9 cellular contexts compared by ENCODE assay signal in genomic region chr1:182786223-182787001, GRCh38. TPM values are rescaled to one million over a fixed set of nuclear protein-coding genes. Genes with fewer than 3 reads are reported as not detected.
DNase-seq lines count a peak whose midpoint lies in the region; ATAC-seq and TF ChIP-seq lines count a peak whose summit lies in the region.
"Had no signal": no experiment of that assay in that cellular context is flagged by ENCODE, and none has a peak within 500 bp of the region (broad histone marks: within the 10 kb centered on the region; RNA-seq: fewer than 3 reads in every experiment).

No MANE protein-coding gene starts in this region.

- peaks cover 4% of the 10 kb centered on the region for H3K27me3 Mint-ChIP-seq in activated CD4-positive, alpha-beta T cell treated with anti-CD3 and anti-CD28 coated beads for 36 hours
- peaks cover 4% of the 10 kb centered on the region for H3K27me3 Mint-ChIP-seq in endothelial cell (ENCODE audit: unreplicated experiment)
- H3K27me3 Mint-ChIP-seq: central memory CD8-positive, alpha-beta T cell had no signal

- intact Hi-C loops in activated CD4-positive, alpha-beta T cell treated with anti-CD3 and anti-CD28 coated beads for 36 hours (cut with DNase I, micrococcal nuclease) = loop anchor here in 1 of 2 experiments (1.0 kb wide), 1 partner anchor 340 kb away; no protein-coding TSS in a partner anchor

- POLR2A ChIA-PET in activated CD4-positive, alpha-beta T cell treated with anti-CD3 and anti-CD28 coated beads for 36 hours (lab: Charles Lee) = no interaction called here

- ATAC-seq in activated CD4-positive, alpha-beta T cell treated with anti-CD3 and anti-CD28 coated beads for 36 hours = peak; percentile 20
- no peak for ATAC-seq in GM21367 (IDR thresholded peaks at IDR 0.05; ENCODE audit: unreplicated experiment)

- H3K36me3 Mint-ChIP-seq in activated CD4-positive, alpha-beta T cell treated with anti-CD3 and anti-CD28 coated beads for 36 hours (ENCODE audit: low read depth) = no peaks in the 10 kb centered on the region
- no peaks in the 10 kb centered on the region for H3K36me3 Mint-ChIP-seq in endothelial cell (ENCODE audit: low read depth, unreplicated experiment)

- DNase-seq in activated gamma-delta T cell treated with Interleukin-2 at 50 U/mL for 16 hours = peak; percentile 8
- no peak for DNase-seq in activated gamma-delta T cell (lab: John Stamatoyannopoulos, UW)
- peak; percentile 6 for DNase-seq in NCI-H226
- DNase-seq in activated CD4-positive, alpha-beta T cell treated with anti-CD3 and anti-CD28 coated beads for 36 hours = peak; percentile 74
- DNase-seq in endothelial cell (ENCODE audit: low spot score) = peak; percentile 79
- DNase-seq in mucosa of gallbladder (ENCODE audit: low spot score) = peak; percentile 30
- no peak for DNase-seq in tibial nerve (ENCODE audit: low spot score in 2 of 2)

- TF ChIP-seq POLR2A in tibial nerve (IDR thresholded peaks at IDR 0.05) = no peak

- H3K36me3 ChIP-seq in tibial nerve = no peaks in the 10 kb centered on the region

- H3K4me1 ChIP-seq in tibial nerve = peaks cover 0 to 17% (median 3%) of the 10 kb centered on the region in 4 donors

- CTCF ChIA-PET in activated CD4-positive, alpha-beta T cell treated with anti-CD3 and anti-CD28 coated beads for 36 hours (lab: Charles Lee) = interaction anchor here (0.6 to 14.1 kb wide), 11 partner anchors 16 to 839 kb away, joined by 3 to 772 read pairs (median 4); partner anchors contain the start of genes RGS16 and RNASEL

- H3K27me3 ChIP-seq in tibial nerve = no peaks in the 10 kb centered on the region

- H3K27ac ChIP-seq in tibial nerve = no peak overlapping the region

- H3K4me3 ChIP-seq in tibial nerve = no peak overlapping the region

- no peak overlapping the region for H3K27ac Mint-ChIP-seq in activated CD4-positive, alpha-beta T cell treated with anti-CD3 and anti-CD28 coated beads for 36 hours
- no peak overlapping the region for H3K27ac Mint-ChIP-seq in endothelial cell (ENCODE audit: unreplicated experiment)

- no peak for TF ChIP-seq EP300 in tibial nerve (IDR thresholded peaks at IDR 0.05)

- no peaks in the 10 kb centered on the region for H3K9me3 ChIP-seq in tibial nerve

- no peak overlapping the region for H3K4me3 Mint-ChIP-seq in activated CD4-positive, alpha-beta T cell treated with anti-CD3 and anti-CD28 coated beads for 36 hours
- no peak overlapping the region for H3K4me3 Mint-ChIP-seq in endothelial cell (ENCODE audit: unreplicated experiment)
- H3K4me3 Mint-ChIP-seq: central memory CD8-positive, alpha-beta T cell had no signal

- no peaks in the 10 kb centered on the region for H3K9me3 Mint-ChIP-seq in activated CD4-positive, alpha-beta T cell treated with anti-CD3 and anti-CD28 coated beads for 36 hours (ENCODE audit: low read depth)
- H3K9me3 Mint-ChIP-seq in endothelial cell (ENCODE audit: unreplicated experiment) = no peaks in the 10 kb centered on the region
- H3K9me3 Mint-ChIP-seq: central memory CD8-positive, alpha-beta T cell had no signal

- TF ChIP-seq CTCF in endothelial cell (IDR thresholded peaks at IDR 0.05; ENCODE audit: unreplicated experiment) (peak; percentile 64), tibial nerve (IDR thresholded peaks at IDR 0.05) (peak; percentile 49 to 65 (median 60))

- H3K4me1 Mint-ChIP-seq in activated CD4-positive, alpha-beta T cell treated with anti-CD3 and anti-CD28 coated beads for 36 hours = peaks cover 14% of the 10 kb centered on the region
- H3K4me1 Mint-ChIP-seq in endothelial cell (ENCODE audit: unreplicated experiment) = peaks cover 18% of the 10 kb centered on the region

- WGBS in tibial nerve, 2 donors = 60 to 65% methylated on average over 6 of the region's 6 CpGs

RNA-seq across cellular contexts. Expression of gene NPL, which starts 3.2 kb away (rescaled TPM):
- total RNA-seq in activated CD4-positive, alpha-beta T cell treated with anti-CD3 and anti-CD28 coated beads for 36 hours = 1 to 10 TPM; 4.0 to 5.6 TPM
- total RNA-seq in endothelial cell (ENCODE audit: unreplicated experiment) = 4.8 TPM
- total RNA-seq in mucosa of gallbladder = 19.3 TPM
- total RNA-seq in tibial nerve = 10 to 100 TPM in 2 of 4 donors, 1 to 10 TPM in 2; 2.2 to 45.9 (median 10.1) TPM

RNA-seq across cellular contexts. Expression of gene DHX9, which starts 52.7 kb away (rescaled TPM):
- total RNA-seq in activated CD4-positive, alpha-beta T cell treated with anti-CD3 and anti-CD28 coated beads for 36 hours = 100 to 1,000 TPM; 244 to 255 TPM
- 182 TPM for total RNA-seq in endothelial cell (ENCODE audit: unreplicated experiment)
- 113 TPM for total RNA-seq in mucosa of gallbladder
- total RNA-seq in tibial nerve = 100 to 1,000 TPM in 2 of 4 donors, 10 to 100 TPM in 2; 89.1 to 148 (median 109) TPM

Comparison
In these comparisons a context has a peak if more than half of its experiments do, and no peak if none do; other contexts are left out.
1. DNase-seq: peak in activated gamma-delta T cell treated with Interleukin-2 at 50 U/mL for 16 hours (single experiment), NCI-H226 (single experiment), activated CD4-positive, alpha-beta T cell treated with anti-CD3 and anti-CD28 coated beads for 36 hours (single experiment), endothelial cell (single experiment) and mucosa of gallbladder (single experiment); none in activated gamma-delta T cell (single experiment) and tibial nerve (0 of 2).